12 cellular contexts compared by ENCODE assay signal in the genomic region with DNA sequence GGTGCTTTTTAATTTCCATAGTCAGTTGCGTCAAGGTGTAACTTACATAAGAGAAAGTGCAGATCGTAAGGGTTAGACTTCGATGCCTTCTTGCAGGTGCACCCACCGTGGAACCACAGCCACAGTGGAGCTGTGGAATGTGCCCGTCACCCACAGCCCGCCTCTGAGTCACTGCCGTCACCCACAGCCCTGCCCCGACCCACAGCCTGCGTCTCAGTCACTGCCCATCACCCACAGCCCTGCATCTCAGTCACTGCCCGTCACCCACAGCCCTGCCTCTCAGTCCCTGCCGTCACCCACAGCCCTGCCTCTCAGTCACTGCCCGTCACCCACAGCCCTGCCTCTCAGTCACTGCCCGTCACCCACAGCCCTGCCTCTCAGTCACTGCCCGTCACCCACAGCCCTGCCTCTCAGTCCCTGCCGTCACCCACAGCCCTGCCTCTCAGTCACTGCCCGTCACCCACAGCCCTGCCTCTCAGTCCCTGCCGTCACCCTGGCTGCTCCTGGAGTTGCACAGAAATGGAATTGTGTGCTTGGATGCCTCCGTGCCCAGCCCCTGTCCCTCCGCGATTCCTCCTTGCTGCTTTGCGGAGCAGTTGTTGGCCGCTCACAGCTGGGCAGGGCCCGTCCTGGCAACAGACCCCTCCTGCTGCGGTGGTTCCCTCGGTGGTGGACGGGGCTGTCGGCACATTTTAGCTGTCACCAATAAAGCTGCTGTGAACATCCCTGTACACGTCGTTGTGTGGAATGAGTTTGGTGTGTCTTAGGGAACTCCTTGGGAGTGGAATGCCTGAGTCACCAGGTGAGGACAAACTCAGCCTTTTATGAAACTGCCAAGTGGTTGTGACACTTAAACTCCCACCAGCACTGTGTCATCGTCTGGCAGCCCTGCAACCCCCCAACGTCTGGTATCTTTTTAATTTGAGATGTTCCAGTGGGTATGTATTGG. TPM values are rescaled to one million over a fixed set of nuclear protein-coding genes. Genes with fewer than 3 reads are reported as not detected.
A peak's percentile ranks its signal among the peaks of the same experiment; 100 is the strongest.
DNase-seq lines count a peak whose midpoint lies in the region; FAIRE-seq and TF ChIP-seq lines count a peak whose summit lies in the region.
"Had no signal": no experiment of that assay in that cellular context is flagged by ENCODE, and none has a peak within 500 bp of the region (broad histone marks: within the 10 kb centered on the region; RNA-seq: fewer than 3 reads in every experiment).

No MANE protein-coding gene starts in this region.

- no peaks in the 10 kb centered on the region for H3K36me3 ChIP-seq in osteoblast (ENCODE audit: insufficient read depth, low read length)
- H3K36me3 ChIP-seq: upper lobe of right lung had no signal

- in situ Hi-C loops in astrocyte of the cerebellum (cut with HindIII; ENCODE audit: low sequenced_read_pairs): loop anchor here (5.0 kb wide), 2 partner anchors 51 to 59 kb away; no protein-coding TSS in a partner anchor

- DNase-seq in activated naive CD4-positive, alpha-beta T cell treated with anti-CD3 and anti-CD28 coated beads, Interleukin-2, amount 50 U/mL, for 16 hours: peak; percentile 42
- no peak for DNase-seq in activated naive CD4-positive, alpha-beta T cell treated with anti-CD3 and anti-CD28 coated beads for 36 hours
- DNase-seq in astrocyte of the cerebellum (ENCODE audit: low read depth) (peak; percentile 67), osteoblast (ENCODE audit: insufficient read length, low spot score, missing footprints) (peak; percentile 83), urothelium cell line (ENCODE audit: low spot score) (peak; percentile 49), NCI-H446 (lab: John Stamatoyannopoulos, UW) (no peak), NCI-H1105 (lab: John Stamatoyannopoulos, UW) (no peak), NCI-H69 (lab: John Stamatoyannopoulos, UW) (no peak)
- DNase-seq: CD4-positive, CD25-positive, alpha-beta regulatory T cell; upper lobe of right lung had no signal

- no peaks in the 10 kb centered on the region for H3K9me3 ChIP-seq in osteoblast (ENCODE audit: low read depth, low read length)
- H3K9me3 ChIP-seq: upper lobe of right lung had no signal

- TF ChIP-seq CTCF in astrocyte of the cerebellum (IDR thresholded peaks at IDR 0.05; ENCODE audit: low read depth, low read length, missing control alignments): no peak
- no peak for TF ChIP-seq CTCF in osteoblast (IDR thresholded peaks at IDR 0.05; ENCODE audit: extremely low read depth, low read depth, low read length)

- intact Hi-C loops in activated naive CD4-positive, alpha-beta T cell treated with anti-CD3 and anti-CD28 coated beads for 36 hours (cut with micrococcal nuclease): no loop called here

- H3K79me2 ChIP-seq in osteoblast (ENCODE audit: insufficient read depth, low read length): no peaks in the 10 kb centered on the region

- H3K4me3 Mint-ChIP-seq in activated naive CD4-positive, alpha-beta T cell treated with anti-CD3 and anti-CD28 coated beads for 36 hours: no peak overlapping the region

- H3K4me3 ChIP-seq in astrocyte of the cerebellum (ENCODE audit: low read depth, low read length): no peak overlapping the region
- peak overlapping the region; percentile 47 for H3K4me3 ChIP-seq in osteoblast (ENCODE audit: insufficient read depth, low read length)
- H3K4me3 ChIP-seq: lung, upper lobe of right lung had no signal

- H3K4me1 Mint-ChIP-seq in activated naive CD4-positive, alpha-beta T cell treated with anti-CD3 and anti-CD28 coated beads for 36 hours (ENCODE audit: low read depth): peaks cover 8% of the 10 kb centered on the region

- H3K27ac ChIP-seq in osteoblast (ENCODE audit: low read depth, low read length): peak overlapping the region; percentile 91

- peaks cover 4% of the 10 kb centered on the region for H3K27me3 Mint-ChIP-seq in activated naive CD4-positive, alpha-beta T cell treated with anti-CD3 and anti-CD28 coated beads for 36 hours (ENCODE audit: low read depth)

- H3K27me3 ChIP-seq in osteoblast (ENCODE audit: insufficient read depth, low read length): no peaks in the 10 kb centered on the region

- no peaks in the 10 kb centered on the region for H4K20me1 ChIP-seq in osteoblast (ENCODE audit: insufficient read depth, low read length)

- H3K4me2 ChIP-seq in osteoblast (ENCODE audit: insufficient read depth, low read length): peak overlapping the region; percentile 71

- H3K36me3 Mint-ChIP-seq in activated naive CD4-positive, alpha-beta T cell treated with anti-CD3 and anti-CD28 coated beads for 36 hours (ENCODE audit: low read depth): no peaks in the 10 kb centered on the region
- H3K36me3 Mint-ChIP-seq: CD4-positive, CD25-positive, alpha-beta regulatory T cell had no signal

- H2AFZ ChIP-seq in osteoblast (ENCODE audit: low read length): no peak overlapping the region

- H3K4me1 ChIP-seq in osteoblast (ENCODE audit: insufficient read depth, low read length): peaks cover 49% of the 10 kb centered on the region

- CTCF ChIA-PET in activated naive CD4-positive, alpha-beta T cell treated with anti-CD3 and anti-CD28 coated beads for 36 hours (lab: Charles Lee): no interaction called here

- H3K27ac Mint-ChIP-seq in activated naive CD4-positive, alpha-beta T cell treated with anti-CD3 and anti-CD28 coated beads for 36 hours: no peak overlapping the region
- H3K27ac Mint-ChIP-seq: CD4-positive, CD25-positive, alpha-beta regulatory T cell had no signal

- H3K9me3 Mint-ChIP-seq in activated naive CD4-positive, alpha-beta T cell treated with anti-CD3 and anti-CD28 coated beads for 36 hours: no peaks in the 10 kb centered on the region
- H3K9me3 Mint-ChIP-seq: CD4-positive, CD25-positive, alpha-beta regulatory T cell had no signal

- peak; percentile 91 for FAIRE-seq in urothelium cell line (lab: Jason Lieb, UNC)
- FAIRE-seq: GM19239 had no signal

RNA-seq across cellular contexts. Expression of gene COL6A2, which starts 44.9 kb away (rescaled TPM):
- total RNA-seq in activated naive CD4-positive, alpha-beta T cell treated with anti-CD3 and anti-CD28 coated beads for 36 hours: 1 to 10 TPM; 6.7 to 8.4 TPM
- 1,184 and 1,265 TPM in 2 replicates for total RNA-seq in osteoblast

Comparison
In these comparisons a context has a peak if more than half of its experiments do, and no peak if none do; other contexts are left out.
1. DNase-seq: peak in activated naive CD4-positive, alpha-beta T cell treated with anti-CD3 and anti-CD28 coated beads, Interleukin-2, amount 50 U/mL, for 16 hours (single experiment), astrocyte of the cerebellum (single experiment), osteoblast (single experiment) and urothelium cell line (single experiment); none in activated naive CD4-positive, alpha-beta T cell treated with anti-CD3 and anti-CD28 coated beads for 36 hours (single experiment), NCI-H446 (0 of 2), NCI-H1105 (single experiment) and NCI-H69 (single experiment).
2. RNA of gene COL6A2, which starts 44.9 kb away (total RNA-seq): 1,184 to 1,265 TPM in osteoblast; 6.7 to 8.4 TPM in activated naive CD4-positive, alpha-beta T cell treated with anti-CD3 and anti-CD28 coated beads for 36 hours; every median in the first group is over 100 times any median in the second.